8 cellular contexts compared by ENCODE assay signal in genomic region chr6:35583893-35584688, GRCh38.
A peak's percentile ranks its signal among the peaks of the same experiment; 100 is the strongest.
DNase-seq lines count a peak whose midpoint lies in the region; ATAC-seq, FAIRE-seq and TF ChIP-seq lines count a peak whose summit lies in the region.

No MANE protein-coding gene starts in this region.

- TF ChIP-seq CTCF in gastrocnemius medialis (IDR thresholded peaks at IDR 0.05 in 4 of 5, conservative IDR thresholded peaks at IDR 0.05 in 1 of 5) = peak; percentile 56 to 78 (median 70)

- H3K4me3 ChIP-seq in gastrocnemius medialis = no peak overlapping the region

- in situ Hi-C loops in gastrocnemius medialis (cut with MboI; ENCODE audit: low sequenced_read_pairs in 4 of 4) = loop anchor here in 2 of 4 donors (5.0 to 10.0 kb wide), 2 partner anchors 151 to 153 kb away; partner anchors contain the start of gene ARMC12 (in 2 of the 2)

- peak; percentile 67 for DNase-seq in NCI-H1105 (lab: John Stamatoyannopoulos, UW)
- peak; percentile 16 to 75 (median 60) for DNase-seq in T-helper 2 cell
- DNase-seq in amniotic stem cell (lab: John Stamatoyannopoulos, UW) = peak; percentile 43
- no peak for DNase-seq in left ventricle myocardium superior
- peak in 1 of 2 donors; percentile 60 for DNase-seq in gastrocnemius medialis

- ATAC-seq in left ventricle myocardium superior (peak; percentile 79), gastrocnemius medialis (peak; percentile 24 to 37), GM21390 (IDR thresholded peaks at IDR 0.05; ENCODE audit: unreplicated experiment) (no peak), GM21825 (IDR thresholded peaks at IDR 0.05; ENCODE audit: unreplicated experiment) (no peak)

- H3K36me3 ChIP-seq in gastrocnemius medialis = peaks cover 0 to 95% of the 10 kb centered on the region in 2 donors

- peak; percentile 96 for FAIRE-seq in G401.6 (lab: Jason Lieb, UNC)

- intact Hi-C loops in left ventricle myocardium superior (cut with micrococcal nuclease) = loop anchor here (2.0 to 5.0 kb wide), 2 partner anchors 62 to 153 kb away; partner anchors contain the start of gene ARMC12
- intact Hi-C loops in gastrocnemius medialis (cut with DNase I; ENCODE audit: low total_unique reads) = loop anchor here (5.0 kb wide), 1 partner anchor 38 kb away; no protein-coding TSS in a partner anchor

- H3K9me3 ChIP-seq in gastrocnemius medialis = no peaks in the 10 kb centered on the region

- peaks cover 52 to 71% of the 10 kb centered on the region in 2 donors for H3K4me1 ChIP-seq in gastrocnemius medialis

- H3K27me3 ChIP-seq in gastrocnemius medialis = no peaks in the 10 kb centered on the region

- TF ChIP-seq POLR2A in gastrocnemius medialis (IDR thresholded peaks at IDR 0.05) = no peak

- H3K27ac ChIP-seq in gastrocnemius medialis = peak overlapping the region; percentile 89 to 99 (median 92)

Comparison
In these comparisons a context has a peak if more than half of its experiments do, and no peak if none do; other contexts are left out.
1. ATAC-seq: peak in left ventricle myocardium superior (single experiment) and gastrocnemius medialis (2 of 2); none in GM21390 (single experiment) and GM21825 (single experiment).